Comparison of ENCODE assay signal across 25 cellular contexts in genomic region chr10:123475466-123475865, GRCh38.
"Had no signal": no experiment of that assay in that cellular context is flagged by ENCODE, and none has a peak within 500 bp of the region (broad histone marks: within the 10 kb centered on the region; RNA-seq: fewer than 3 reads in every experiment).

No MANE protein-coding gene starts in this region.

- H3K4me1 ChIP-seq: gastrocnemius medialis, left lung, parathyroid adenoma, prostate gland, right atrium auricular region, tibial nerve, upper lobe of left lung had no signal

- ATAC-seq: effector memory CD8-positive, alpha-beta T cell; gastrocnemius medialis; left cardiac atrium; left lung; naive thymus-derived CD4-positive, alpha-beta T cell; sciatic nerve; stimulated activated memory B cell treated with anti-CD40 and anti-IgM and Interleukin-4, amounts not matched to agents 10 μg/mL and 1 μg/mL and 100 μg/mL, for 72 hours; stimulated activated naive CD8-positive, alpha-beta T cell treated with anti-CD3 and anti-CD28 coated beads, Interleukin-15, Interleukin-2, amounts not matched to agents 100 U/mL and 50 U/mL, for 24 hours had no signal

- H2AFZ ChIP-seq: neural progenitor cell, parathyroid adenoma had no signal

- H3K4me1 Mint-ChIP-seq: stimulated activated memory B cell treated with anti-CD40 and anti-IgM and Interleukin-4, amounts not matched to agents 10 μg/mL and 1 μg/mL and 100 μg/mL, for 72 hours had no signal

- H3K4me3 ChIP-seq: gastrocnemius medialis, left lung, neural progenitor cell, prostate gland, right atrium auricular region, thoracic aorta, tibial nerve, upper lobe of left lung had no signal

- H3K36me3 ChIP-seq: gastrocnemius medialis, left lung, neural progenitor cell, prostate gland, right atrium auricular region, thoracic aorta, tibial nerve, upper lobe of left lung had no signal

- H3K27ac Mint-ChIP-seq: effector memory CD8-positive, alpha-beta T cell; naive thymus-derived CD4-positive, alpha-beta T cell; nephron; neural progenitor cell; stimulated activated memory B cell treated with anti-CD40 and anti-IgM and Interleukin-4, amounts not matched to agents 10 μg/mL and 1 μg/mL and 100 μg/mL, for 72 hours had no signal

- H3K9me3 ChIP-seq: gastrocnemius medialis, left lung, prostate gland, right atrium auricular region, thoracic aorta, tibial nerve, upper lobe of left lung had no signal

- H3K27ac ChIP-seq: gastrocnemius medialis, left lung, neural progenitor cell, parathyroid adenoma, prostate gland, right atrium auricular region, thoracic aorta, tibial nerve, upper lobe of left lung had no signal

- H3K4me3 Mint-ChIP-seq: effector memory CD8-positive, alpha-beta T cell; naive thymus-derived CD4-positive, alpha-beta T cell; nephron; neural progenitor cell; stimulated activated memory B cell treated with anti-CD40 and anti-IgM and Interleukin-4, amounts not matched to agents 10 μg/mL and 1 μg/mL and 100 μg/mL, for 72 hours had no signal

- H3K79me2 ChIP-seq: parathyroid adenoma had no signal

- H3K4me2 ChIP-seq: neural progenitor cell had no signal

- H3K27me3 ChIP-seq: neural progenitor cell, right atrium auricular region, tibial nerve had no signal

- H3K9ac ChIP-seq: neural progenitor cell, parathyroid adenoma had no signal

- FAIRE-seq: endometrium, islet of Langerhans, urothelium cell line had no signal

- DNase-seq: cortex of kidney; effector memory CD8-positive, alpha-beta T cell; foreskin fibroblast; gastrocnemius medialis; head of caudate nucleus; left cardiac atrium; left lung; mesendoderm; midbrain; naive thymus-derived CD4-positive, alpha-beta T cell; stimulated activated CD4-positive, alpha-beta T cell treated with anti-CD3 and anti-CD28 coated beads, Interleukin-4, amount 100 ng/mL, for 4 hours; stimulated activated naive CD8-positive, alpha-beta T cell treated with anti-CD3 and anti-CD28 coated beads, Interleukin-15, Interleukin-2, amounts not matched to agents 100 U/mL and 50 U/mL, for 24 hours; upper lobe of left lung had no signal

- H3K9me3 Mint-ChIP-seq: effector memory CD8-positive, alpha-beta T cell; naive thymus-derived CD4-positive, alpha-beta T cell; nephron; neural progenitor cell; stimulated activated memory B cell treated with anti-CD40 and anti-IgM and Interleukin-4, amounts not matched to agents 10 μg/mL and 1 μg/mL and 100 μg/mL, for 72 hours had no signal
